Comparison of ENCODE assay signal across 23 cellular contexts in genomic region chr1:152148051-152148450, GRCh38. TPM values are rescaled to one million over a fixed set of nuclear protein-coding genes. Genes with fewer than 3 reads are reported as not detected.
A peak's percentile ranks its signal among the peaks of the same experiment; 100 is the strongest.
DNase-seq lines count a peak whose midpoint lies in the region; ATAC-seq, FAIRE-seq and TF ChIP-seq lines count a peak whose summit lies in the region.
"Had no signal": no experiment of that assay in that cellular context is flagged by ENCODE, and none has a peak within 500 bp of the region (broad histone marks: within the 10 kb centered on the region; RNA-seq: fewer than 3 reads in every experiment).

No MANE protein-coding gene starts in this region.

- BruUV-seq in K562 (replicated peaks; lab: Mats Ljungman, UMichigan), result no TSS peak

- TF ChIP-seq EP300 in K562 (IDR thresholded peaks at IDR 0.05; ENCODE audit: low read length), result no peak

- H3K79me2 ChIP-seq in K562 (ENCODE audit: control insufficient read depth, insufficient read depth, low read length), result no peaks in the 10 kb centered on the region

- POLR2A ChIA-PET in HEK293 (lab: Yijun Ruan, JAX), result interaction anchor here (0.6 kb wide), 1 partner anchor 40 kb away, joined by 3 read pairs; no protein-coding TSS in a partner anchor
- POLR2A ChIA-PET in K562 (lab: Yijun Ruan, JAX), result interaction anchor here (0.6 kb wide), 1 partner anchor 19 kb away, joined by 3 read pairs; no protein-coding TSS in a partner anchor

- intact Hi-C loops in K562 (cut with micrococcal nuclease), result no loop called here

- H3K36me3 ChIP-seq in HEK293 (ENCODE audit: control insufficient read depth in 2 of 2, insufficient read depth in 1 of 2, low read length in 2 of 2), result no peaks in the 10 kb centered on the region
- H3K36me3 ChIP-seq in K562 (ENCODE audit: control insufficient read depth, insufficient read depth, low read length), result no peaks in the 10 kb centered on the region
- H3K36me3 ChIP-seq: BE2C, HAP-1 had no signal

- H3K9me3 ChIP-seq in HEK293 (ENCODE audit: control insufficient read depth, insufficient read depth, low read depth, low read length) (no peaks in the 10 kb centered on the region), K562 (replicated peaks; ENCODE audit: control insufficient read depth, insufficient read depth, low read depth, low read length) (no peaks in the 10 kb centered on the region)
- H3K9me3 ChIP-seq: BE2C, HAP-1 had no signal

- TF ChIP-seq RAD21 in K562 (CRISPR knock-in tag; conservative IDR thresholded peaks at IDR 0.05 in 1 of 2, IDR thresholded peaks at IDR 0.05 in 1 of 2), result no peak

- H3K9me1 ChIP-seq in K562 (ENCODE audit: control insufficient read depth, insufficient read depth, low read length), result no peaks in the 10 kb centered on the region

- TF ChIP-seq POLR2A in K562 (conservative IDR thresholded peaks at IDR 0.05), result no peak

- H3K27ac ChIP-seq in HEK293 (ENCODE audit: extremely low read depth, low read depth, low read length) (no peak overlapping the region), K562 (ENCODE audit: extremely low read depth, low read depth, low read length) (no peak overlapping the region), foreskin keratinocyte (no peak overlapping the region)
- H3K27ac ChIP-seq: GM23248 had no signal

- H3K27me3 ChIP-seq in K562 (ENCODE audit: control insufficient read depth in 2 of 2, insufficient read depth in 2 of 2, low read length in 2 of 2) (no peaks in the 10 kb centered on the region), foreskin keratinocyte (no peaks in the 10 kb centered on the region)
- H3K27me3 ChIP-seq: BE2C had no signal

- no peaks in the 10 kb centered on the region for H3K4me1 ChIP-seq in HEK293 (ENCODE audit: control insufficient read depth, insufficient read depth, low read length)
- no peaks in the 10 kb centered on the region for H3K4me1 ChIP-seq in K562 (replicated peaks in 1 of 2; ENCODE audit: control insufficient read depth in 2 of 2, insufficient read depth in 2 of 2, low read length in 2 of 2)
- peaks cover 8% of the 10 kb centered on the region for H3K4me1 ChIP-seq in foreskin keratinocyte
- H3K4me1 ChIP-seq: BE2C, HAP-1 had no signal

- no peak overlapping the region for H3K4me3 ChIP-seq in HEK293 (ENCODE audit: low read depth, low read length)
- no peak overlapping the region for H3K4me3 ChIP-seq in K562
- H3K4me3 ChIP-seq: GM23248, HAP-1 had no signal

- CTCF ChIA-PET in HEK293 (lab: Yijun Ruan, JAX) (interaction anchor here (0.6 to 4.8 kb wide), 6 partner anchors 32 to 311 kb away, joined by 3 to 32 read pairs (median 3); no protein-coding TSS in a partner anchor), K562 (lab: Yijun Ruan, JAX; ENCODE audit: low intra/inter-chr PET ratio) (no interaction called here)

- H4K20me1 ChIP-seq in K562 (replicated peaks; ENCODE audit: control insufficient read depth, insufficient read depth, low read length), result no peaks in the 10 kb centered on the region

- 0% methylated on average over 2 of the region's 3 CpGs for WGBS in K562 (ENCODE audit: insufficient coverage, low coverage, missing lambda C conversion rate)

- TF ChIP-seq CTCF in HEK293 (tag by site-specific recombination; IDR thresholded peaks at IDR 0.05) (no peak), K562 (IDR thresholded peaks at IDR 0.05 in 2 of 3, conservative IDR thresholded peaks at IDR 0.05 in 1 of 3; ENCODE audit: insufficient read depth in 2 of 3, low read depth in 1 of 3, low read length in 3 of 3) (no peak), foreskin keratinocyte (conservative IDR thresholded peaks at IDR 0.05) (no peak)

- DNase-seq in DMS53 (lab: John Stamatoyannopoulos, UW) (peak; percentile 12), DMS53 treated with DMSO at 0.1 percent for 48 hours (lab: John Stamatoyannopoulos, UW; ENCODE audit: unreplicated experiment) (no peak), K562 (ENCODE audit: extremely low read depth in 1 of 4, low spot score in 3 of 4) (no peak), foreskin keratinocyte (no peak), foreskin melanocyte (no peak)
- DNase-seq: 8988T; BE2C; C1 segment of cervical spinal cord; CD4-positive, CD25-positive, alpha-beta regulatory T cell; CD8-positive, alpha-beta memory T cell; COR-L47; GM23248; KG1 had no signal

- H3K4me2 ChIP-seq in K562 (ENCODE audit: insufficient read depth, low read length), result no peak overlapping the region

- H3K9ac ChIP-seq in K562 (ENCODE audit: insufficient read depth in 1 of 2, low read depth in 2 of 2, low read length in 2 of 2), result no peak overlapping the region
- H3K9ac ChIP-seq: GM23248 had no signal

- no peak overlapping the region for H2AFZ ChIP-seq in K562 (ENCODE audit: low read depth, low read length)
- H2AFZ ChIP-seq: GM23248 had no signal

- ATAC-seq in K562 (no peak), foreskin keratinocyte (no peak), HG03432 (IDR thresholded peaks at IDR 0.05; ENCODE audit: unreplicated experiment) (no peak)
- ATAC-seq: HepG2 had no signal

- FAIRE-seq in K562 (lab: Jason Lieb, UNC), result no peak
- FAIRE-seq: D721Med, G401.6, GM12891, GM19239, HepG2 had no signal

- in situ Hi-C loops in K562 (cut with MboI), result no loop called here

TF ChIP-seq in HEK293, 187 proteins besides CTCF, POLR2A, EP300 and RAD21:
- TF ChIP-seq ZNF585B (tag by site-specific recombination; IDR thresholded peaks at IDR 0.05) (peak; percentile 98), SETDB1 (IDR thresholded peaks at IDR 0.05; ENCODE audit: insufficient read length, low read length) (peak; percentile 90), GLI4 (tag by site-specific recombination; IDR thresholded peaks at IDR 0.05) (no peak)

TF ChIP-seq in K562, 482 proteins besides CTCF, POLR2A, EP300 and RAD21:
- peak; percentile 86 for TF ChIP-seq ZFP36 (IDR thresholded peaks at IDR 0.05; ENCODE audit: low read depth, low read length, partially characterized antibody)
- no peak for TF ChIP-seq ZNF707 (CRISPR knock-in tag; conservative IDR thresholded peaks at IDR 0.05)

RNA-seq across cellular contexts. Expression of gene RPTN, which starts 11.0 kb away (rescaled TPM):
- not detected in 2 replicates for total RNA-seq in K562 (2011; cell fraction: chromatin; rRNA removed; ENCODE audit: low replicate concordance)
- not detected in 2 replicates for total RNA-seq in K562 (2011; cell fraction: nucleolus; rRNA removed)
- not detected in 2 replicates for total RNA-seq in K562 (2011; cell fraction: nucleoplasm; rRNA removed)
- total RNA-seq in K562 (2014; rRNA removed), result not detected in 2 replicates
- not detected in 2 replicates for total RNA-seq in K562 (2014; rRNA removed; fragmentation: Illumina TruSeq; extraction: Trizol)
- not detected in 2 replicates for total RNA-seq in K562 (2015; rRNA removed; fragmentation: Illumina TruSeq; extraction: Trizol)
- total RNA-seq in K562 (2021), result not detected in 2 replicates
- not detected in 2 replicates for polyA plus RNA-seq in K562 (2011; rRNA removed)
- polyA plus RNA-seq in K562 (2011; cell fraction: cytosol; rRNA removed), result not detected in 2 replicates
- not detected in 2 replicates for polyA plus RNA-seq in K562 (2011; cell fraction: nucleus; rRNA removed)
- polyA plus RNA-seq in K562 (2012), result not detected in 2 replicates
- not detected in 2 replicates for polyA plus RNA-seq in K562 (2014; fragmentation: Illumina TruSeq; extraction: Trizol)
- polyA plus RNA-seq in K562 (2014; fragmentation: Nextera tagmentation; extraction: Ambion mirVana), result not detected
- polyA plus RNA-seq in K562 (2014; rRNA removed), result not detected in 2 replicates
- polyA minus RNA-seq in K562 (2011; rRNA and poly(A)+ RNA removed), result not detected in 2 replicates
- not detected in 2 replicates for polyA minus RNA-seq in K562 (2011; cell fraction: cytosol; rRNA and poly(A)+ RNA removed)
- polyA minus RNA-seq in K562 (2011; cell fraction: nucleus; rRNA and poly(A)+ RNA removed), result not detected in 2 replicates
- 0.04 and 0.07 TPM in 2 replicates for total RNA-seq in foreskin keratinocyte
- polyA plus RNA-seq in foreskin keratinocyte, result not detected in 2 replicates
- total RNA-seq: CD4-positive, CD25-positive, alpha-beta regulatory T cell; CD8-positive, alpha-beta memory T cell; GM23248; H4; HepG2 had no signal
- polyA plus RNA-seq: CD4-positive, CD25-positive, alpha-beta regulatory T cell; CD8-positive, alpha-beta memory T cell; HepG2; IgD-negative memory B cell had no signal

RNA-seq across cellular contexts. Expression of gene TCHH, which starts 32.8 kb away (rescaled TPM):
- not detected in 2 replicates for total RNA-seq in K562 (2011; cell fraction: chromatin; rRNA removed; ENCODE audit: low replicate concordance)
- not detected in 2 replicates for total RNA-seq in K562 (2011; cell fraction: nucleolus; rRNA removed)
- not detected in 2 replicates for total RNA-seq in K562 (2011; cell fraction: nucleoplasm; rRNA removed)
- not detected in 2 replicates for total RNA-seq in K562 (2014; rRNA removed)
- total RNA-seq in K562 (2014; rRNA removed; fragmentation: Illumina TruSeq; extraction: Trizol), result not detected in 2 replicates
- not detected in 2 replicates for total RNA-seq in K562 (2015; rRNA removed; fragmentation: Illumina TruSeq; extraction: Trizol)
- not detected in 2 replicates for total RNA-seq in K562 (2021)
- polyA plus RNA-seq in K562 (2011; rRNA removed), result not detected in 2 replicates
- polyA plus RNA-seq in K562 (2011; cell fraction: cytosol; rRNA removed), result not detected in 2 replicates
- polyA plus RNA-seq in K562 (2011; cell fraction: nucleus; rRNA removed), result not detected in 2 replicates
- not detected in 2 replicates for polyA plus RNA-seq in K562 (2012)
- not detected in 2 replicates for polyA plus RNA-seq in K562 (2014; fragmentation: Illumina TruSeq; extraction: Trizol)
- not detected for polyA plus RNA-seq in K562 (2014; fragmentation: Nextera tagmentation; extraction: Ambion mirVana)
- polyA plus RNA-seq in K562 (2014; rRNA removed), result 0.03 TPM in 1 of 2 replicates, not detected in the other
- not detected in 2 replicates for polyA minus RNA-seq in K562 (2011; rRNA and poly(A)+ RNA removed)
- polyA minus RNA-seq in K562 (2011; cell fraction: cytosol; rRNA and poly(A)+ RNA removed), result not detected in 2 replicates
- not detected in 2 replicates for polyA minus RNA-seq in K562 (2011; cell fraction: nucleus; rRNA and poly(A)+ RNA removed)
- 0.10 and 0.11 TPM in 2 replicates for total RNA-seq in foreskin keratinocyte
- 0.03 and 0.04 TPM in 2 replicates for polyA plus RNA-seq in foreskin keratinocyte
- total RNA-seq: CD4-positive, CD25-positive, alpha-beta regulatory T cell; H4; HepG2 had no signal
- polyA plus RNA-seq: CD4-positive, CD25-positive, alpha-beta regulatory T cell; CD8-positive, alpha-beta memory T cell; HepG2; IgD-negative memory B cell had no signal

RNA-seq across cellular contexts. Expression of gene TCHHL1, which starts 59.2 kb away (rescaled TPM):
- total RNA-seq in K562 (2011; cell fraction: chromatin; rRNA removed; ENCODE audit: low replicate concordance), result not detected in 2 replicates
- total RNA-seq in K562 (2011; cell fraction: nucleolus; rRNA removed), result not detected in 2 replicates
- not detected in 2 replicates for total RNA-seq in K562 (2011; cell fraction: nucleoplasm; rRNA removed)
- total RNA-seq in K562 (2014; rRNA removed) (not detected in 2 replicates), K562 (2014; rRNA removed; fragmentation: Illumina TruSeq; extraction: Trizol) (not detected in 2 replicates), K562 (2015; rRNA removed; fragmentation: Illumina TruSeq; extraction: Trizol) (not detected in 2 replicates), K562 (2021) (not detected in 2 replicates), foreskin keratinocyte (not detected in 2 replicates)
- polyA plus RNA-seq in K562 (2011; rRNA removed) (not detected in 2 replicates), K562 (2014; fragmentation: Illumina TruSeq; extraction: Trizol) (not detected in 2 replicates), K562 (2014; fragmentation: Nextera tagmentation; extraction: Ambion mirVana) (not detected), K562 (2014; rRNA removed) (not detected in 2 replicates), foreskin keratinocyte (not detected in 2 replicates)
- not detected in 2 replicates for polyA plus RNA-seq in K562 (2011; cell fraction: cytosol; rRNA removed)
- polyA plus RNA-seq in K562 (2011; cell fraction: nucleus; rRNA removed), result not detected in 2 replicates
- not detected in 2 replicates for polyA plus RNA-seq in K562 (2012)
- polyA minus RNA-seq in K562 (2011; rRNA and poly(A)+ RNA removed), result not detected in 2 replicates
- not detected in 2 replicates for polyA minus RNA-seq in K562 (2011; cell fraction: cytosol; rRNA and poly(A)+ RNA removed)
- not detected in 2 replicates for polyA minus RNA-seq in K562 (2011; cell fraction: nucleus; rRNA and poly(A)+ RNA removed)
- total RNA-seq: CD4-positive, CD25-positive, alpha-beta regulatory T cell; CD8-positive, alpha-beta memory T cell; GM23248; H4; HepG2 had no signal
- polyA plus RNA-seq: CD4-positive, CD25-positive, alpha-beta regulatory T cell; CD8-positive, alpha-beta memory T cell; GM23248; HepG2; IgD-negative memory B cell had no signal
